1 cellular context compared by ENCODE assay signal in genomic region chr6:42204768-42205282, GRCh38.
A peak's percentile ranks its signal among the peaks of the same experiment; 100 is the strongest.
TF ChIP-seq lines count a peak whose summit lies in the region.

No MANE protein-coding gene starts in this region.

TF ChIP-seq in HepG2, 621 proteins besides CTCF, POLR2A, EP300 and RAD21:
- no peak for TF ChIP-seq ZHX1 (CRISPR knock-in tag; IDR thresholded peaks at IDR 0.05; ENCODE audit: low read depth)
- peak; percentile 40; the same call in 1 of the 2 replicates for TF ChIP-seq KDM1A (CRISPR knock-in tag; IDR thresholded peaks at IDR 0.05)
- TF ChIP-seq ZNF501 (CRISPR knock-in tag; IDR thresholded peaks at IDR 0.05) = peak; percentile 31; the same call in 1 of the 2 replicates
- TF ChIP-seq CC2D1A (CRISPR knock-in tag; IDR thresholded peaks at IDR 0.05) = 0 out of 2 replicates have a peak, but pooled peaks have one; percentile 3
- TF ChIP-seq ONECUT2 (CRISPR knock-in tag; IDR thresholded peaks at IDR 0.05) = no peak
- no peak for TF ChIP-seq ZNF772 (CRISPR knock-in tag; IDR thresholded peaks at IDR 0.05)
- TF ChIP-seq, protein P1, sequence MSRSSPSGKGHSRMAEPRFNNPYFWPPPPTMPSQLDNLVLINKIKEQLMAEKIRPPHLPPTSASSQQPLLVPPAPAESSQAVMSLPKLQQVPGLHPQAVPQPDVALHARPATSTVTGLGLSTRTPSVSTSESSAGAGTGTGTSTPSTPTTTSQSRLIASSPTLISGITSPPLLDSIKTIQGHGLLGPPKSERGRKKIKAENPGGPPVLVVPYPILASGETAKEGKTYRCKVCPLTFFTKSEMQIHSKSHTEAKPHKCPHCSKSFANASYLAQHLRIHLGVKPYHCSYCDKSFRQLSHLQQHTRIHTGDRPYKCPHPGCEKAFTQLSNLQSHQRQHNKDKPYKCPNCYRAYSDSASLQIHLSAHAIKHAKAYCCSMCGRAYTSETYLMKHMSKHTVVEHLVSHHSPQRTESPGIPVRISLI (CRISPR knock-in tag; IDR thresholded peaks at IDR 0.05; ENCODE audit: borderline replicate concordance) = peak; percentile 51; the same call in 1 of the 2 replicates
- peak; percentile 93 for TF ChIP-seq ZNF770 (CRISPR knock-in tag; IDR thresholded peaks at IDR 0.05)
- TF ChIP-seq ZNF121 (CRISPR knock-in tag; IDR thresholded peaks at IDR 0.05) = peak; percentile 72
- TF ChIP-seq ZMYM2 (CRISPR knock-in tag; IDR thresholded peaks at IDR 0.05) = peak; percentile 80; the same call in 1 of the 2 replicates
- peak; percentile 22; the same call in 1 of the 2 replicates for TF ChIP-seq ZFP36L1 (CRISPR knock-in tag; IDR thresholded peaks at IDR 0.05)
- 0 out of 2 replicates have a peak, but pooled peaks have one; percentile 54 for TF ChIP-seq ZNF280D (CRISPR knock-in tag; IDR thresholded peaks at IDR 0.05)
- peak; percentile 96 for TF ChIP-seq ZNF460 (CRISPR knock-in tag; IDR thresholded peaks at IDR 0.05; ENCODE audit: borderline replicate concordance)
- peak; percentile 91 for TF ChIP-seq ZMYM3 (CRISPR knock-in tag; IDR thresholded peaks at IDR 0.05)
